In the genomic region with DNA sequence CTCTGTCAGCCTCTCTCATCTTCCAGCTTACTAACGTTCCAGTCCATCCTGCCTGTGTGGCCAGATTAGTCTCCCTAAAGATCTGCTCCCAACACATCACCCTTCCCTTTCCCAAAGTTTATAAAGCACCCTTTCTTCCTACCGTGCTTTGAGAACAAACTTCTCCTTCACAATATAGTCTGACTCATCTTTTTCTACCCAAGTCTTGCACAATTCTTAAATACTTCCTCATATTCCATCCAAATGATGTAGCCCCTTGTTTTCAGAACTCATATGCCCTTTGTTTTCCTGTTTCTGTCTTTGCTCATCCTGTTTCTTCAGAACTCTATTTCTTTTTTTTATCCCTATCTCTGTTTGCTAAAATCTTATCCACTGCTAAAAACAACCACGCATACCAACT, we compare ENCODE assay signal across 15 cellular contexts. TPM values are rescaled to one million over a fixed set of nuclear protein-coding genes. Genes with fewer than 3 reads are reported as not detected.
DNase-seq lines count a peak whose midpoint lies in the region; ATAC-seq and TF ChIP-seq lines count a peak whose summit lies in the region.
"Had no signal": no experiment of that assay in that cellular context is flagged by ENCODE, and none has a peak within 500 bp of the region (broad histone marks: within the 10 kb centered on the region; RNA-seq: fewer than 3 reads in every experiment).

No MANE protein-coding gene starts in this region.

- TF ChIP-seq POLR2A in NB4 (IDR thresholded peaks at IDR 0.05; ENCODE audit: extremely low read depth, insufficient read length) (no peak), breast epithelium (IDR thresholded peaks at IDR 0.05) (no peak), erythroblast (IDR thresholded peaks at IDR 0.05; ENCODE audit: low read length) (no peak)

- intact Hi-C loops in breast epithelium (cut with DNase I; ENCODE audit: low total_unique reads): no loop called here
- intact Hi-C loops in CD8-positive, alpha-beta T cell (cut with DNase I, micrococcal nuclease): no loop called here

- H3K27me3 Mint-ChIP-seq in CD8-positive, alpha-beta T cell (ENCODE audit: low read depth): peaks cover 6% of the 10 kb centered on the region

- H3K9me3 ChIP-seq in breast epithelium (no peaks in the 10 kb centered on the region), osteoblast (ENCODE audit: low read depth, low read length) (no peaks in the 10 kb centered on the region)
- H3K9me3 ChIP-seq in CD8-positive, alpha-beta T cell (ENCODE audit: low read length): no peaks in the 10 kb centered on the region
- H3K9me3 ChIP-seq: spleen, vagina had no signal

- no peaks in the 10 kb centered on the region for H4K20me1 ChIP-seq in osteoblast (ENCODE audit: insufficient read depth, low read length)

- no peak for TF ChIP-seq CTCF in NB4 (IDR thresholded peaks at IDR 0.05; ENCODE audit: low read depth, low read length)
- TF ChIP-seq CTCF in breast epithelium (IDR thresholded peaks at IDR 0.05): no peak
- no peak for TF ChIP-seq CTCF in osteoblast (IDR thresholded peaks at IDR 0.05; ENCODE audit: extremely low read depth, low read depth, low read length)
- no peak for TF ChIP-seq CTCF in CD8-positive, alpha-beta T cell (IDR thresholded peaks at IDR 0.05)
- TF ChIP-seq CTCF in GM13976 (IDR thresholded peaks at IDR 0.05; ENCODE audit: borderline replicate concordance, control extremely low read depth, extremely low read depth, insufficient read depth, missing control alignments): no peak

- no peaks in the 10 kb centered on the region for H3K79me2 ChIP-seq in osteoblast (ENCODE audit: insufficient read depth, low read length)

- CTCF ChIA-PET in CD8-positive, alpha-beta T cell (lab: Charles Lee): no interaction called here

- no peak overlapping the region for H3K27ac Mint-ChIP-seq in CD8-positive, alpha-beta T cell
- H3K27ac Mint-ChIP-seq: immature natural killer cell; T-helper 2 cell treated with Interferon-gamma antibody and Interleukin-4, amounts not matched to agents 5 μg/mL and 100 μg/mL, for 36 hours had no signal

- POLR2A ChIA-PET in CD8-positive, alpha-beta T cell (lab: Charles Lee): no interaction called here

- in situ Hi-C loops in GM13976 (cut with MboI; ENCODE audit: low sequenced_read_pairs, unreplicated experiment): no loop called here

- H3K4me3 ChIP-seq in NB4 (ENCODE audit: low read depth, low read length): no peak overlapping the region
- H3K4me3 ChIP-seq in breast epithelium: no peak overlapping the region
- H3K4me3 ChIP-seq in osteoblast (ENCODE audit: insufficient read depth, low read length): no peak overlapping the region
- H3K4me3 ChIP-seq in CD8-positive, alpha-beta T cell (ENCODE audit: low read depth, low read length): no peak overlapping the region
- H3K4me3 ChIP-seq: spleen, vagina had no signal

- H3K4me2 ChIP-seq in osteoblast (ENCODE audit: insufficient read depth, low read length): peak overlapping the region; percentile 40

- H3K9me3 Mint-ChIP-seq in CD8-positive, alpha-beta T cell: no peaks in the 10 kb centered on the region
- H3K9me3 Mint-ChIP-seq: T-helper 2 cell treated with Interferon-gamma antibody and Interleukin-4, amounts not matched to agents 5 μg/mL and 100 μg/mL, for 36 hours had no signal

- H3K4me1 ChIP-seq in breast epithelium (no peaks in the 10 kb centered on the region), osteoblast (ENCODE audit: insufficient read depth, low read length) (peaks cover 3% of the 10 kb centered on the region)
- no peaks in the 10 kb centered on the region for H3K4me1 ChIP-seq in CD8-positive, alpha-beta T cell (ENCODE audit: insufficient read depth, low read length)
- H3K4me1 ChIP-seq: spleen, vagina had no signal

- no peaks in the 10 kb centered on the region for H3K36me3 Mint-ChIP-seq in CD8-positive, alpha-beta T cell
- H3K36me3 Mint-ChIP-seq: immature natural killer cell had no signal

- DNase-seq in EH (ENCODE audit: low read depth) (peak; percentile 75), NB4 (ENCODE audit: low read depth) (peak; percentile 57), breast epithelium (ENCODE audit: low spot score in 2 of 2) (no peak), osteoblast (ENCODE audit: insufficient read length, low spot score, missing footprints) (peak; percentile 17), erythroblast (lab: John Stamatoyannopoulos, UW) (no peak), GM13976 (ENCODE audit: low spot score) (no peak)
- no peak for DNase-seq in activated CD4-positive, alpha-beta T cell treated with anti-CD3 and anti-CD28 coated beads, Interleukin-2, amount 50 U/mL, for 48 hours
- no peak for DNase-seq in CD8-positive, alpha-beta T cell
- DNase-seq: amniotic stem cell, DMS153, immature natural killer cell, NCI-H1105 treated with DMSO at 0.1 percent for 48 hours, spleen had no signal

- no peaks in the 10 kb centered on the region for H3K27me3 ChIP-seq in breast epithelium
- no peaks in the 10 kb centered on the region for H3K27me3 ChIP-seq in osteoblast (ENCODE audit: insufficient read depth, low read length)
- no peaks in the 10 kb centered on the region for H3K27me3 ChIP-seq in CD8-positive, alpha-beta T cell (ENCODE audit: insufficient read depth, low read length)
- H3K27me3 ChIP-seq: spleen, vagina had no signal

- no peaks in the 10 kb centered on the region for H3K36me3 ChIP-seq in breast epithelium
- no peaks in the 10 kb centered on the region for H3K36me3 ChIP-seq in osteoblast (ENCODE audit: insufficient read depth, low read length)
- no peaks in the 10 kb centered on the region for H3K36me3 ChIP-seq in CD8-positive, alpha-beta T cell (ENCODE audit: insufficient read depth, low read length)
- H3K36me3 ChIP-seq: spleen, vagina had no signal

- no peaks in the 10 kb centered on the region for H3K4me1 Mint-ChIP-seq in CD8-positive, alpha-beta T cell (ENCODE audit: low read depth)
- H3K4me1 Mint-ChIP-seq: immature natural killer cell had no signal

- H3K27ac ChIP-seq in breast epithelium: peak overlapping the region; percentile 18 to 58
- H3K27ac ChIP-seq in osteoblast (ENCODE audit: low read depth, low read length): no peak overlapping the region
- H3K27ac ChIP-seq in CD8-positive, alpha-beta T cell (ENCODE audit: low read depth, low read length): no peak overlapping the region
- H3K27ac ChIP-seq: spleen, vagina had no signal

- no peak overlapping the region for H3K4me3 Mint-ChIP-seq in CD8-positive, alpha-beta T cell
- H3K4me3 Mint-ChIP-seq: immature natural killer cell; T-helper 2 cell treated with Interferon-gamma antibody and Interleukin-4, amounts not matched to agents 5 μg/mL and 100 μg/mL, for 36 hours had no signal

- peak overlapping the region; percentile 76 for H2AFZ ChIP-seq in osteoblast (ENCODE audit: low read length)

- no peak for ATAC-seq in CD8-positive, alpha-beta T cell

RNA-seq across cellular contexts. Expression of a gene that starts 59.5 kb away (rescaled TPM):
- total RNA-seq in breast epithelium (1 to 10 TPM in 2 of 3 donors, not detected in 1; 1.0 to 1.3 TPM), osteoblast (under 0.01 TPM in 1 of 2 replicates, not detected in the other)
- total RNA-seq in CD8-positive, alpha-beta T cell: not detected
- total RNA-seq: spleen, vagina had no signal

Comparison
In these comparisons a context has a peak if more than half of its experiments do, and no peak if none do; other contexts are left out.
1. DNase-seq: peak in EH (single experiment), NB4 (single experiment) and osteoblast (single experiment); none in breast epithelium (0 of 2), erythroblast (0 of 2), activated CD4-positive, alpha-beta T cell treated with anti-CD3 and anti-CD28 coated beads, Interleukin-2, amount 50 U/mL, for 48 hours (0 of 2), CD8-positive, alpha-beta T cell (0 of 7) and GM13976 (single experiment).
2. H3K27ac ChIP-seq: peak in breast epithelium (2 of 2); none in osteoblast (single experiment) and CD8-positive, alpha-beta T cell (single experiment).